Comparison of ENCODE assay signal across 8 cellular contexts in genomic region chr9:6014668-6015270, GRCh38. TPM values are rescaled to one million over a fixed set of nuclear protein-coding genes. Genes with fewer than 3 reads are reported as not detected.
DNase-seq lines count a peak whose midpoint lies in the region; ATAC-seq, FAIRE-seq and TF ChIP-seq lines count a peak whose summit lies in the region.

No MANE protein-coding gene starts in this region.

- TF ChIP-seq CTCF in GM12865 (IDR thresholded peaks at IDR 0.05; ENCODE audit: insufficient read depth, low read depth, low read length, missing control alignments) (no peak), Peyer's patch (IDR thresholded peaks at IDR 0.05) (no peak)

- H3K9ac ChIP-seq in duodenal mucosa (ENCODE audit: low read depth in 1 of 2, low read length in 2 of 2), result peak overlapping the region; percentile 73 to 85
- peak overlapping the region; percentile 86 to 93 for H3K9ac ChIP-seq in mucosa of rectum (ENCODE audit: low read depth in 1 of 2, low read length in 2 of 2)

- H3K27ac ChIP-seq in Peyer's patch, result peak overlapping the region; percentile 71 to 85 (median 78)
- no peak overlapping the region for H3K27ac ChIP-seq in duodenal mucosa (ENCODE audit: low read depth, low read length)
- peak overlapping the region; percentile 74 to 78 for H3K27ac ChIP-seq in mucosa of rectum (ENCODE audit: low read depth in 2 of 2, low read length in 2 of 2)

- no peaks in the 10 kb centered on the region for H3K27me3 ChIP-seq in Peyer's patch
- H3K27me3 ChIP-seq in duodenal mucosa (ENCODE audit: control insufficient read depth in 1 of 2, insufficient read depth in 2 of 2, low read length in 2 of 2), result no peaks in the 10 kb centered on the region
- no peaks in the 10 kb centered on the region for H3K27me3 ChIP-seq in mucosa of rectum (ENCODE audit: control insufficient read depth in 2 of 2, insufficient read depth in 2 of 2, low read length in 2 of 2)

- ATAC-seq in GM21786 (IDR thresholded peaks at IDR 0.05; ENCODE audit: unreplicated experiment), result no peak

- no peak for FAIRE-seq in GM12892 (lab: Jason Lieb, UNC)

- peaks cover 0 to 19% (median 0%) of the 10 kb centered on the region in 4 donors for H3K4me1 ChIP-seq in Peyer's patch
- H3K4me1 ChIP-seq in duodenal mucosa (ENCODE audit: control insufficient read depth in 1 of 2, insufficient read depth in 2 of 2, low read length in 2 of 2), result peaks cover 13 to 20% of the 10 kb centered on the region in 2 donors
- peaks cover 9 to 11% of the 10 kb centered on the region in 2 donors for H3K4me1 ChIP-seq in mucosa of rectum (ENCODE audit: control insufficient read depth in 2 of 2, insufficient read depth in 2 of 2, low read length in 2 of 2)

- H3K36me3 ChIP-seq in Peyer's patch (peaks cover 0 to 5% (median 0%) of the 10 kb centered on the region in 3 donors), duodenal mucosa (ENCODE audit: control insufficient read depth in 1 of 2, insufficient read depth in 2 of 2, low read length in 2 of 2) (peaks cover 0 to 10% of the 10 kb centered on the region in 2 donors), mucosa of rectum (ENCODE audit: control insufficient read depth in 2 of 2, insufficient read depth in 2 of 2, low read length in 2 of 2) (peaks cover 4 to 8% of the 10 kb centered on the region in 2 donors)

- H3K4me3 ChIP-seq in GM12865 (ENCODE audit: low read depth, low read length) (peak overlapping the region; percentile 70), Peyer's patch (peak overlapping the region; percentile 50 to 75 (median 64)), duodenal mucosa (ENCODE audit: low read depth in 1 of 2, low read length in 2 of 2) (peak overlapping the region; percentile 90), mucosa of rectum (ENCODE audit: low read length in 2 of 2) (peak overlapping the region; percentile 94 to 100)

- TF ChIP-seq POLR2A in Peyer's patch (IDR thresholded peaks at IDR 0.05) (no peak), GM12892 (IDR thresholded peaks at IDR 0.05; ENCODE audit: low read depth, low read length) (no peak)

- DNase-seq in GM12865 (ENCODE audit: low read depth) (no peak), Peyer's patch (no peak), GM19238 (ENCODE audit: insufficient read length, low spot score) (no peak), GM12892 (ENCODE audit: insufficient read length) (no peak), NCI-H187 (lab: John Stamatoyannopoulos, UW) (no peak)

- no peaks in the 10 kb centered on the region for H3K9me3 ChIP-seq in Peyer's patch
- H3K9me3 ChIP-seq in duodenal mucosa (ENCODE audit: control insufficient read depth in 1 of 2, low read length in 2 of 2), result no peaks in the 10 kb centered on the region
- no peaks in the 10 kb centered on the region for H3K9me3 ChIP-seq in mucosa of rectum (ENCODE audit: control insufficient read depth in 2 of 2, low read length in 2 of 2)

RNA-seq across cellular contexts. Expression of gene RANBP6, which starts 0.7 kb away (rescaled TPM):
- total RNA-seq in Peyer's patch, result 10 to 100 TPM in 2 of 4 donors, 1 to 10 TPM in 2; 6.0 to 11.6 (median 8.3) TPM
- polyA plus RNA-seq in GM12892 (2012; ENCODE audit: missing spikeins), result 16.8 TPM
